Comparison of ENCODE assay signal across 16 cellular contexts in genomic region chr12:92186038-92186470, GRCh38.
DNase-seq lines count a peak whose midpoint lies in the region; ATAC-seq and TF ChIP-seq lines count a peak whose summit lies in the region.
"Had no signal": no experiment of that assay in that cellular context is flagged by ENCODE, and none has a peak within 500 bp of the region (broad histone marks: within the 10 kb centered on the region; RNA-seq: fewer than 3 reads in every experiment).

No MANE protein-coding gene starts in this region.

- peaks cover 5% of the 10 kb centered on the region for H3K9me3 Mint-ChIP-seq in memory B cell
- H3K9me3 Mint-ChIP-seq: H9 had no signal

- ATAC-seq in GM21717 (IDR thresholded peaks at IDR 0.05; ENCODE audit: unreplicated experiment) (peak; percentile 43), memory B cell (ENCODE audit: low read depth) (peak; percentile 85), HG03108 (IDR thresholded peaks at IDR 0.05; ENCODE audit: unreplicated experiment) (no peak)

- H3K36me3 Mint-ChIP-seq in memory B cell = peaks cover 8% of the 10 kb centered on the region

- H3K4me3 Mint-ChIP-seq in memory B cell = peak overlapping the region; percentile 63
- H3K4me3 Mint-ChIP-seq: CD14-positive monocyte, H9 had no signal

- H3K4me1 Mint-ChIP-seq in memory B cell = peaks cover 22% of the 10 kb centered on the region

- peak overlapping the region; percentile 96 for H3K27ac Mint-ChIP-seq in memory B cell
- H3K27ac Mint-ChIP-seq: CD14-positive monocyte, H9 had no signal

- no peaks in the 10 kb centered on the region for H3K27me3 Mint-ChIP-seq in memory B cell

- no peak for TF ChIP-seq CTCF in GM12865 (IDR thresholded peaks at IDR 0.05; ENCODE audit: insufficient read depth, low read depth, low read length, missing control alignments)

- peak; percentile 43 for DNase-seq in GM12865 (ENCODE audit: low read depth)
- DNase-seq in RPMI8226 = peak; percentile 11
- peak in 1 of 2 donors; percentile 23 for DNase-seq in memory B cell (ENCODE audit: low spot score in 2 of 2)
- DNase-seq in glomerular visceral epithelial cell (ENCODE audit: extremely low spot score) = no peak
- no peak for DNase-seq in NCI-H2196 treated with DMSO at 0.1 percent for 48 hours (lab: John Stamatoyannopoulos, UW; ENCODE audit: unreplicated experiment)
- no peak for DNase-seq in NCI-H2107 treated with DMSO at 0.1 percent for 48 hours (lab: John Stamatoyannopoulos, UW; ENCODE audit: unreplicated experiment)
- DNase-seq: caudate nucleus, erythroblast, H9, left ventricle myocardium inferior, SHP77 treated with DMSO at 0.1 percent for 48 hours had no signal

- H3K4me3 ChIP-seq in GM12865 (ENCODE audit: low read depth, low read length) = peak overlapping the region; percentile 45
- H3K4me3 ChIP-seq: hepatocyte, left ventricle myocardium inferior, suprapubic skin had no signal

Comparison
In these comparisons a context has a peak if more than half of its experiments do, and no peak if none do; other contexts are left out.
1. DNase-seq: peak in GM12865 (single experiment) and RPMI8226 (single experiment); none in glomerular visceral epithelial cell (single experiment), NCI-H2196 treated with DMSO at 0.1 percent for 48 hours (single experiment) and NCI-H2107 treated with DMSO at 0.1 percent for 48 hours (single experiment).